In genomic region chr14:65471038-65471878, GRCh38 we compare ENCODE assay signal across 11 cellular contexts. TPM values are rescaled to one million over a fixed set of nuclear protein-coding genes. Genes with fewer than 3 reads are reported as not detected.
DNase-seq lines count a peak whose midpoint lies in the region; ATAC-seq, FAIRE-seq and TF ChIP-seq lines count a peak whose summit lies in the region.
"Had no signal": no experiment of that assay in that cellular context is flagged by ENCODE, and none has a peak within 500 bp of the region (broad histone marks: within the 10 kb centered on the region; RNA-seq: fewer than 3 reads in every experiment).

No MANE protein-coding gene starts in this region.

- intact Hi-C loops in CD4-positive, alpha-beta memory T cell (cut with micrococcal nuclease) = no loop called here
- intact Hi-C loops in activated B cell treated with CpG ODN at 0.5 μM for 24 hours (cut with micrococcal nuclease) = loop anchor here (1.0 to 5.0 kb wide), 2 partner anchors 9 to 39 kb away; no protein-coding TSS in a partner anchor
- intact Hi-C loops in spleen (cut with DNase I; ENCODE audit: low total_unique reads) = no loop called here

- ATAC-seq in HG03066 (IDR thresholded peaks at IDR 0.05; ENCODE audit: low read depth, unreplicated experiment) (peak; percentile 53), activated B cell treated with CpG ODN at 0.5 μM for 24 hours (ENCODE audit: low read depth) (peak; percentile 96)

- TF ChIP-seq CTCF in activated B cell treated with CpG ODN at 0.5 μM for 24 hours (IDR thresholded peaks at IDR 0.05) (no peak), osteocyte (IDR thresholded peaks at IDR 0.05) (no peak), spleen (IDR thresholded peaks at IDR 0.05 in 8 of 11, conservative IDR thresholded peaks at IDR 0.05 in 3 of 11) (no peak)

- no peaks in the 10 kb centered on the region for H3K27me3 Mint-ChIP-seq in CD4-positive, alpha-beta memory T cell
- H3K27me3 Mint-ChIP-seq in activated B cell treated with CpG ODN at 0.5 μM for 24 hours (no peaks in the 10 kb centered on the region), osteocyte (ENCODE audit: unreplicated experiment) (no peaks in the 10 kb centered on the region)

- H3K9me3 Mint-ChIP-seq in CD4-positive, alpha-beta memory T cell = no peaks in the 10 kb centered on the region
- H3K9me3 Mint-ChIP-seq in activated B cell treated with CpG ODN at 0.5 μM for 24 hours = no peaks in the 10 kb centered on the region
- H3K9me3 Mint-ChIP-seq in osteocyte (ENCODE audit: unreplicated experiment) = no peaks in the 10 kb centered on the region

- H3K4me3 ChIP-seq in CD4-positive, alpha-beta memory T cell (ENCODE audit: low read length in 2 of 2) = no peak overlapping the region
- H3K4me3 ChIP-seq in spleen = no peak overlapping the region

- POLR2A ChIA-PET in CD4-positive, alpha-beta memory T cell (lab: Charles Lee; ENCODE audit: partially characterized antibody) = interaction anchor here (0.9 kb wide), 1 partner anchor 9 kb away, joined by 3 read pairs; no protein-coding TSS in a partner anchor
- POLR2A ChIA-PET in activated B cell treated with CpG ODN at 0.5 μM for 24 hours (lab: Charles Lee) = interaction anchor here (0.5 to 1.4 kb wide), 5 partner anchors 10 to 248 kb away, joined by 3 to 5 read pairs (median 4); no protein-coding TSS in a partner anchor

- DNase-seq in CD4-positive, alpha-beta memory T cell = no peak
- DNase-seq in GM19239 (ENCODE audit: insufficient read length, low spot score) (no peak), activated B cell treated with CpG ODN at 0.5 μM for 24 hours (no peak), osteocyte (ENCODE audit: extremely low spot score, unreplicated experiment) (no peak), NCI-H2171 (lab: John Stamatoyannopoulos, UW) (no peak), spleen (no peak)
- no peak for DNase-seq in activated CD8-positive, alpha-beta memory T cell treated with anti-CD3 and anti-CD28 coated beads, Interleukin-2, amount 50 U/mL, for 48 hours
- DNase-seq: activated CD4-positive, alpha-beta T cell treated with anti-CD3 and anti-CD28 coated beads for 4 hours; EL had no signal

- H3K9me3 ChIP-seq in CD4-positive, alpha-beta memory T cell (ENCODE audit: control insufficient read depth in 1 of 2, low read length in 2 of 2) = no peaks in the 10 kb centered on the region
- no peaks in the 10 kb centered on the region for H3K9me3 ChIP-seq in spleen

- WGBS in spleen, 5 donors = 42 to 65% (median 55%) methylated on average over 5 of the region's 5 CpGs

- peak overlapping the region in 6 of 7 donors; percentile 61 to 84 (median 70) for H3K27ac Mint-ChIP-seq in CD4-positive, alpha-beta memory T cell
- peak overlapping the region; percentile 57 for H3K27ac Mint-ChIP-seq in activated B cell treated with CpG ODN at 0.5 μM for 24 hours
- H3K27ac Mint-ChIP-seq in osteocyte (ENCODE audit: unreplicated experiment) = no peak overlapping the region

- CTCF ChIA-PET in CD4-positive, alpha-beta memory T cell (lab: Charles Lee; ENCODE audit: partially characterized antibody) = interaction anchor here (1.4 kb wide), 1 partner anchor 10 kb away, joined by 3 read pairs; no protein-coding TSS in a partner anchor
- CTCF ChIA-PET in activated B cell treated with CpG ODN at 0.5 μM for 24 hours (lab: Charles Lee) = interaction anchor here (0.6 kb wide), 1 partner anchor 59 kb away, joined by 3 read pairs; the partner anchor contains the start of gene FUT8

- no peak overlapping the region for H3K27ac ChIP-seq in CD4-positive, alpha-beta memory T cell (ENCODE audit: low read depth, low read length)
- no peak overlapping the region for H3K27ac ChIP-seq in spleen
- H3K27ac ChIP-seq: KMS-11 had no signal

- peaks cover 34% of the 10 kb centered on the region for H3K4me1 ChIP-seq in CD4-positive, alpha-beta memory T cell (ENCODE audit: insufficient read depth, low read length)
- H3K4me1 ChIP-seq in spleen = peaks cover 5 to 40% (median 18%) of the 10 kb centered on the region in 6 donors

- peak overlapping the region in 4 of 8 donors; percentile 11 to 45 (median 29) for H3K4me3 Mint-ChIP-seq in CD4-positive, alpha-beta memory T cell
- H3K4me3 Mint-ChIP-seq in activated B cell treated with CpG ODN at 0.5 μM for 24 hours (peak overlapping the region; percentile 28), osteocyte (ENCODE audit: unreplicated experiment) (no peak overlapping the region)

- peak; percentile 87 for FAIRE-seq in GM19239 (lab: Jason Lieb, UNC)

- H3K36me3 Mint-ChIP-seq in CD4-positive, alpha-beta memory T cell = peaks cover 20 to 29% of the 10 kb centered on the region in 2 donors
- H3K36me3 Mint-ChIP-seq in activated B cell treated with CpG ODN at 0.5 μM for 24 hours (ENCODE audit: low read depth) (peaks cover 26% of the 10 kb centered on the region), osteocyte (ENCODE audit: unreplicated experiment) (peaks cover 2% of the 10 kb centered on the region)

- H3K27me3 ChIP-seq in CD4-positive, alpha-beta memory T cell (ENCODE audit: insufficient read depth, low read length) = no peaks in the 10 kb centered on the region
- H3K27me3 ChIP-seq in spleen (replicated peaks in 1 of 7) = no peaks in the 10 kb centered on the region

- peaks cover 38 to 70% (median 45%) of the 10 kb centered on the region in 4 donors for H3K4me1 Mint-ChIP-seq in CD4-positive, alpha-beta memory T cell
- H3K4me1 Mint-ChIP-seq in activated B cell treated with CpG ODN at 0.5 μM for 24 hours (peaks cover 55% of the 10 kb centered on the region), osteocyte (ENCODE audit: unreplicated experiment) (no peaks in the 10 kb centered on the region)

- H3K36me3 ChIP-seq in CD4-positive, alpha-beta memory T cell (ENCODE audit: insufficient read depth, low read length) = no peaks in the 10 kb centered on the region
- peaks cover 0 to 16% (median 0%) of the 10 kb centered on the region in 6 donors for H3K36me3 ChIP-seq in spleen

- no peak for TF ChIP-seq POLR2A in spleen (IDR thresholded peaks at IDR 0.05)

RNA-seq across cellular contexts. Expression of gene FUT8, which starts 58.7 kb away (rescaled TPM):
- 10 to 100 TPM; 49.3 to 51.0 TPM for total RNA-seq in CD4-positive, alpha-beta memory T cell
- polyA plus RNA-seq in CD4-positive, alpha-beta memory T cell = 10 to 100 TPM; 10.6 to 15.1 TPM
- total RNA-seq in activated B cell treated with CpG ODN at 0.5 μM for 24 hours (115 and 123 TPM in 2 replicates), osteocyte (33.7 and 35.5 TPM in 2 replicates), spleen (10 to 100 TPM; 41.9 to 75.1 (median 61.9) TPM)
- polyA plus RNA-seq in spleen = 10 to 100 TPM in 1 of 3 donors, 1 to 10 TPM in 2; 9.4 to 13.8 (median 9.9) TPM
